In the genomic region with DNA sequence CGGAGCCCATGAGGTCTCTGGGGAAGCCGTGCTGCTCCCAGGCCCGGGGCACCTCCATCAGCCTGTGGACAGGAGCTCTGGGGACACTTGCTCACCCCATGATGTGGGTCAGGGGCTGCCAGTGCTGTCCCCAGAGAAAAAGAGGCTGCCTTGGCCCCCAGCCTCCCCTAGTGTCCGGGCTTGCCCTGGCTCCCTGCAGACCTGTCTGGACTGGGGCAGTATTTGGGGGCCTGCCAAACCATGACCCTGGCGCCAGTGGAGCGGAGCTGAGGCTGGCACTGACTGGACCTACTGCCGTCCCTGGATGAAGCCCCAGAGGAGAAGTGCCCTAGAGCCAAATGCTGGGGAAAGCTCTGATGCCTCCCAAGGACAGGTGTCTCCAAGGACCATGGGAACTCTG, we compare ENCODE assay signal across 32 cellular contexts. TPM values are rescaled to one million over a fixed set of nuclear protein-coding genes. Genes with fewer than 3 reads are reported as not detected.
DNase-seq lines count a peak whose midpoint lies in the region; ATAC-seq, FAIRE-seq and TF ChIP-seq lines count a peak whose summit lies in the region.
"Had no signal": no experiment of that assay in that cellular context is flagged by ENCODE, and none has a peak within 500 bp of the region (broad histone marks: within the 10 kb centered on the region; RNA-seq: fewer than 3 reads in every experiment).

No MANE protein-coding gene starts in this region.

- no peak overlapping the region for H3K4me3 Mint-ChIP-seq in endodermal cell
- no peak overlapping the region for H3K4me3 Mint-ChIP-seq in activated T-helper 2 cell treated with anti-CD3 and anti-CD28 coated beads, Interferon-gamma antibody, Interleukin-2, Interleukin-4, amounts not matched to agents 10 μg/mL and 5 μg/mL and 100 μg/mL, durations not matched to agents 14 hours and 24 hours and 36 hours (ENCODE audit: low read depth)
- H3K4me3 Mint-ChIP-seq: CD4-positive, alpha-beta T cell; effector memory CD8-positive, alpha-beta T cell; H9; nephron progenitor cell; T-cell had no signal

- peaks cover 59% of the 10 kb centered on the region for H3K36me3 Mint-ChIP-seq in endodermal cell (ENCODE audit: low read depth)
- peaks cover 41% of the 10 kb centered on the region for H3K36me3 Mint-ChIP-seq in activated T-helper 2 cell treated with anti-CD3 and anti-CD28 coated beads, Interferon-gamma antibody, Interleukin-2, Interleukin-4, amounts not matched to agents 10 μg/mL and 5 μg/mL and 100 μg/mL, durations not matched to agents 14 hours and 24 hours and 36 hours (ENCODE audit: low read depth)

- no peaks in the 10 kb centered on the region for H3K9me3 Mint-ChIP-seq in endodermal cell
- H3K9me3 Mint-ChIP-seq in activated T-helper 2 cell treated with anti-CD3 and anti-CD28 coated beads, Interferon-gamma antibody, Interleukin-2, Interleukin-4, amounts not matched to agents 10 μg/mL and 5 μg/mL and 100 μg/mL, durations not matched to agents 14 hours and 24 hours and 36 hours = no peaks in the 10 kb centered on the region
- H3K9me3 Mint-ChIP-seq: CD4-positive, alpha-beta T cell; effector memory CD8-positive, alpha-beta T cell; H9; nephron progenitor cell; T-cell had no signal

- in situ Hi-C loops in gastrocnemius medialis (cut with MboI; ENCODE audit: low sequenced_read_pairs in 4 of 4) = no loop called here

- peaks cover 74% of the 10 kb centered on the region for H3K36me3 ChIP-seq in endodermal cell (ENCODE audit: control insufficient read depth, insufficient read depth, low read length)
- H3K36me3 ChIP-seq in kidney (ENCODE audit: control insufficient read depth in 1 of 2, insufficient read depth in 2 of 2, low read length in 2 of 2) = peaks cover 8 to 10% of the 10 kb centered on the region in 2 donors
- peaks cover 0 to 20% of the 10 kb centered on the region in 2 donors for H3K36me3 ChIP-seq in gastrocnemius medialis
- H3K36me3 ChIP-seq in spleen = peaks cover under 1 to 99% (median 75%) of the 10 kb centered on the region in 6 donors

- no peak for FAIRE-seq in kidney (lab: Jason Lieb, UNC)
- FAIRE-seq: astrocyte, TTC549 had no signal

- WGBS in endodermal cell (ENCODE audit: insufficient coverage in 1 of 2, insufficient read length in 1 of 2), 2 experiments = 91 to 97% methylated on average over 4 to 7 of the region's 7 CpGs
- WGBS in spleen, 5 donors = 86 to 100% (median 95%) methylated on average over 1 to 7 of the region's 7 CpGs

- CTCF ChIA-PET in RWPE1 (lab: Yijun Ruan, JAX) = no interaction called here

- DNase-seq in RWPE1 (ENCODE audit: low spot score) (no peak), endodermal cell (no peak), kidney (peak; percentile 79), gastrocnemius medialis (peak; percentile 25 to 82), kidney tubule cell (ENCODE audit: low spot score) (no peak), NOMO-1 treated with DMSO at 0.1 percent for 48 hours (lab: John Stamatoyannopoulos, UW; ENCODE audit: unreplicated experiment) (no peak), spleen (no peak)
- no peak for DNase-seq in activated T-helper 2 cell treated with anti-CD3 and anti-CD28 coated beads, Interferon-gamma antibody, Interleukin-2, Interleukin-4, amounts not matched to agents 10 μg/mL and 5 μg/mL and 100 μg/mL, durations not matched to agents 14 hours and 24 hours and 36 hours (ENCODE audit: low spot score)
- DNase-seq: activated naive CD4-positive, alpha-beta T cell treated with anti-CD3 and anti-CD28 coated beads, Interleukin-2, amount 50 U/mL, for 16 hours; activated T-cell treated with anti-CD3 and anti-CD28 coated beads, Interleukin-2, amount 50 U/mL, for 48 hours; CD4-positive, alpha-beta T cell; DMS153; effector memory CD8-positive, alpha-beta T cell; H9; KBM-7; NCI-H1436 treated with DMSO at 0.1 percent for 48 hours; NCI-H2227 treated with DMSO at 0.1 percent for 48 hours; NCI-H82; nephron progenitor cell; PC-9; SJCRH30; stimulated activated CD4-positive, alpha-beta T cell treated with anti-CD3 and anti-CD28 coated beads, Interleukin-4, amount 100 ng/mL, for 1 hour; stimulated activated naive CD4-positive, alpha-beta T cell; T-cell had no signal

- H3K9ac ChIP-seq in endodermal cell (ENCODE audit: extremely low read depth, low read length, poor library complexity, severe bottlenecking) (no peak overlapping the region), kidney (ENCODE audit: low read length in 2 of 2) (peak overlapping the region; percentile 21 to 51)

- H3K27me3 ChIP-seq in endodermal cell (ENCODE audit: control insufficient read depth, insufficient read depth, low read length, poor library complexity, severe bottlenecking) = no peaks in the 10 kb centered on the region
- H3K27me3 ChIP-seq in gastrocnemius medialis = no peaks in the 10 kb centered on the region
- no peaks in the 10 kb centered on the region for H3K27me3 ChIP-seq in spleen (replicated peaks in 1 of 7)
- H3K27me3 ChIP-seq: esophagus muscularis mucosa, gastroesophageal sphincter, SJCRH30, tibial nerve had no signal

- ATAC-seq in gastrocnemius medialis = peak; percentile 42 to 72
- ATAC-seq: effector memory CD8-positive, alpha-beta T cell; gastroesophageal sphincter; left lobe of liver; T-cell had no signal

- intact Hi-C loops in kidney (cut with DNase I) (no loop called here), gastrocnemius medialis (cut with DNase I; ENCODE audit: low total_unique reads) (loop anchor here (2.0 kb wide), 1 partner anchor 16 kb away; no protein-coding TSS in a partner anchor), spleen (cut with DNase I; ENCODE audit: low total_unique reads) (no loop called here)
- intact Hi-C loops in activated T-helper 2 cell treated with anti-CD3 and anti-CD28 coated beads, Interferon-gamma antibody, Interleukin-2, Interleukin-4, amounts not matched to agents 10 μg/mL and 5 μg/mL and 100 μg/mL, durations not matched to agents 14 hours and 24 hours and 36 hours (cut with micrococcal nuclease) = no loop called here

- H3K27ac ChIP-seq in RWPE1 (peak overlapping the region; percentile 56), endodermal cell (ENCODE audit: low read depth, low read length) (no peak overlapping the region), kidney (ENCODE audit: low read depth in 2 of 2, low read length in 2 of 2) (peak overlapping the region; percentile 54 to 76), gastrocnemius medialis (peak overlapping the region; percentile 58 to 78 (median 67)), spleen (no peak overlapping the region)
- H3K27ac ChIP-seq: esophagus muscularis mucosa, gastroesophageal sphincter, PC-9, SJCRH30, tibial nerve had no signal

- no peak overlapping the region for H3K4me3 ChIP-seq in endodermal cell (ENCODE audit: low read length)
- H3K4me3 ChIP-seq in kidney (ENCODE audit: low read length in 2 of 2) = no peak overlapping the region
- H3K4me3 ChIP-seq in gastrocnemius medialis = no peak overlapping the region
- no peak overlapping the region for H3K4me3 ChIP-seq in spleen
- H3K4me3 ChIP-seq: esophagus muscularis mucosa, gastroesophageal sphincter, PC-9, SJCRH30, smooth muscle cell, tibial nerve had no signal

- no peaks in the 10 kb centered on the region for H3K4me1 Mint-ChIP-seq in endodermal cell
- no peaks in the 10 kb centered on the region for H3K4me1 Mint-ChIP-seq in activated T-helper 2 cell treated with anti-CD3 and anti-CD28 coated beads, Interferon-gamma antibody, Interleukin-2, Interleukin-4, amounts not matched to agents 10 μg/mL and 5 μg/mL and 100 μg/mL, durations not matched to agents 14 hours and 24 hours and 36 hours (ENCODE audit: low read depth)
- H3K4me1 Mint-ChIP-seq: T-cell had no signal

- POLR2A ChIA-PET in RWPE1 (lab: Yijun Ruan, JAX; ENCODE audit: low non-redundant PET) = no interaction called here

- peak overlapping the region; percentile 30 for H3K27ac Mint-ChIP-seq in endodermal cell
- H3K27ac Mint-ChIP-seq in activated T-helper 2 cell treated with anti-CD3 and anti-CD28 coated beads, Interferon-gamma antibody, Interleukin-2, Interleukin-4, amounts not matched to agents 10 μg/mL and 5 μg/mL and 100 μg/mL, durations not matched to agents 14 hours and 24 hours and 36 hours = no peak overlapping the region
- H3K27ac Mint-ChIP-seq: CD4-positive, alpha-beta T cell; T-cell had no signal

- H3K27me3 Mint-ChIP-seq in endodermal cell (ENCODE audit: insufficient read depth) = no peaks in the 10 kb centered on the region
- H3K27me3 Mint-ChIP-seq in activated T-helper 2 cell treated with anti-CD3 and anti-CD28 coated beads, Interferon-gamma antibody, Interleukin-2, Interleukin-4, amounts not matched to agents 10 μg/mL and 5 μg/mL and 100 μg/mL, durations not matched to agents 14 hours and 24 hours and 36 hours (ENCODE audit: low read depth) = no peaks in the 10 kb centered on the region
- H3K27me3 Mint-ChIP-seq: CD4-positive, alpha-beta T cell; effector memory CD8-positive, alpha-beta T cell; T-cell had no signal

- H3K4me1 ChIP-seq in endodermal cell (ENCODE audit: control insufficient read depth, insufficient read depth, low read length) = no peaks in the 10 kb centered on the region
- H3K4me1 ChIP-seq in kidney (ENCODE audit: control insufficient read depth in 1 of 2, insufficient read depth in 1 of 2, low read depth in 1 of 2, low read length in 2 of 2) = peaks cover 30 to 33% of the 10 kb centered on the region in 2 donors
- H3K4me1 ChIP-seq in gastrocnemius medialis = peaks cover 27 to 34% of the 10 kb centered on the region in 2 donors
- H3K4me1 ChIP-seq in spleen = peaks cover 0 to 18% (median 9%) of the 10 kb centered on the region in 6 donors
- H3K4me1 ChIP-seq: SJCRH30, tibial nerve had no signal

- H3K9me3 ChIP-seq in endodermal cell (ENCODE audit: control insufficient read depth, low read length) (no peaks in the 10 kb centered on the region), kidney (ENCODE audit: control insufficient read depth in 1 of 2, low read length in 2 of 2) (no peaks in the 10 kb centered on the region), gastrocnemius medialis (no peaks in the 10 kb centered on the region), spleen (no peaks in the 10 kb centered on the region)
- H3K9me3 ChIP-seq: esophagus muscularis mucosa, gastroesophageal sphincter, SJCRH30, tibial nerve had no signal

- TF ChIP-seq POLR2A in gastrocnemius medialis (IDR thresholded peaks at IDR 0.05) (no peak), spleen (IDR thresholded peaks at IDR 0.05) (no peak)

- no peak for TF ChIP-seq CTCF in RWPE1 (conservative IDR thresholded peaks at IDR 0.05; ENCODE audit: low read depth)
- TF ChIP-seq CTCF in endodermal cell (conservative IDR thresholded peaks at IDR 0.05) = no peak
- no peak for TF ChIP-seq CTCF in kidney (IDR thresholded peaks at IDR 0.05; ENCODE audit: borderline replicate concordance, extremely low read depth, insufficient read depth)
- TF ChIP-seq CTCF in gastrocnemius medialis (IDR thresholded peaks at IDR 0.05 in 4 of 5, conservative IDR thresholded peaks at IDR 0.05 in 1 of 5) = no peak
- TF ChIP-seq CTCF in spleen (IDR thresholded peaks at IDR 0.05 in 8 of 11, conservative IDR thresholded peaks at IDR 0.05 in 3 of 11) = no peak

RNA-seq across cellular contexts. Expression of gene ELAVL1, which starts 30.4 kb away (rescaled TPM):
- total RNA-seq in endodermal cell (100 to 1,000 TPM; 123 to 149 TPM), kidney (64.7 TPM), gastrocnemius medialis (10 to 100 TPM; 18.2 to 40.5 (median 28.9) TPM), spleen (10 to 100 TPM; 28.2 to 66.7 (median 52.9) TPM)
- polyA plus RNA-seq in endodermal cell (2013, experiment 1 of 2) = 151 TPM
- 138 TPM for polyA plus RNA-seq in endodermal cell (2013, experiment 2 of 2)
- polyA plus RNA-seq in kidney (ENCODE audit: insufficient read depth, low read depth, low replicate concordance) (34.6 TPM), spleen (10 to 100 TPM; 13.5 to 21.2 (median 18.9) TPM)
- total RNA-seq in activated T-helper 2 cell treated with anti-CD3 and anti-CD28 coated beads, Interferon-gamma antibody, Interleukin-2, Interleukin-4, amounts not matched to agents 10 μg/mL and 5 μg/mL and 100 μg/mL, durations not matched to agents 14 hours and 24 hours and 36 hours = 184 TPM in 2 replicates

RNA-seq across cellular contexts. Expression of gene TIMM44, which starts 31.6 kb away (rescaled TPM):
- total RNA-seq in endodermal cell (10 to 100 TPM; 78.1 to 80.0 TPM), kidney (57.8 TPM), gastrocnemius medialis (100 to 1,000 TPM in 1 of 4 donors, 10 to 100 TPM in 3; 53.9 to 168 (median 94.1) TPM), spleen (10 to 100 TPM; 33.2 to 94.9 (median 63.5) TPM)
- polyA plus RNA-seq in endodermal cell (2013, experiment 1 of 2) = 50.1 TPM
- 44.7 TPM for polyA plus RNA-seq in endodermal cell (2013, experiment 2 of 2)
- polyA plus RNA-seq in kidney (ENCODE audit: insufficient read depth, low read depth, low replicate concordance) (46.7 TPM), spleen (10 to 100 TPM; 37.4 to 67.3 (median 66.0) TPM)
- 79.2 and 90.2 TPM in 2 replicates for total RNA-seq in activated T-helper 2 cell treated with anti-CD3 and anti-CD28 coated beads, Interferon-gamma antibody, Interleukin-2, Interleukin-4, amounts not matched to agents 10 μg/mL and 5 μg/mL and 100 μg/mL, durations not matched to agents 14 hours and 24 hours and 36 hours

RNA-seq across cellular contexts. Expression of gene CTXN1, which starts 49.1 kb away (rescaled TPM):
- 10 to 100 TPM; 60.1 to 87.2 TPM for total RNA-seq in endodermal cell
- polyA plus RNA-seq in endodermal cell (2013, experiment 1 of 2) = 104 TPM
- 105 TPM for polyA plus RNA-seq in endodermal cell (2013, experiment 2 of 2)
- 25.9 TPM for total RNA-seq in kidney
- polyA plus RNA-seq in kidney (ENCODE audit: insufficient read depth, low read depth, low replicate concordance) = 8.9 TPM
- total RNA-seq in gastrocnemius medialis = not detected
- 1 to 10 TPM; 1.2 to 4.4 (median 2.1) TPM for total RNA-seq in spleen
- polyA plus RNA-seq in spleen = under 1 TPM; 0.11 to 0.96 (median 0.64) TPM
- 0.50 and 0.53 TPM in 2 replicates for total RNA-seq in activated T-helper 2 cell treated with anti-CD3 and anti-CD28 coated beads, Interferon-gamma antibody, Interleukin-2, Interleukin-4, amounts not matched to agents 10 μg/mL and 5 μg/mL and 100 μg/mL, durations not matched to agents 14 hours and 24 hours and 36 hours
- total RNA-seq: CD4-positive, alpha-beta T cell; left lobe of liver; mononuclear cell had no signal

RNA-seq across cellular contexts. Expression of gene SNAPC2, which starts 54.9 kb away (rescaled TPM):
- total RNA-seq in endodermal cell (10 to 100 TPM; 11.9 to 14.2 TPM), kidney (18.4 TPM), gastrocnemius medialis (10 to 100 TPM in 1 of 4 donors, 1 to 10 TPM in 3; 4.6 to 10.9 (median 7.1) TPM), spleen (10 to 100 TPM; 13.8 to 23.9 (median 17.7) TPM)
- 30.4 TPM for polyA plus RNA-seq in endodermal cell (2013, experiment 1 of 2)
- polyA plus RNA-seq in endodermal cell (2013, experiment 2 of 2) = 26.9 TPM
- polyA plus RNA-seq in kidney (ENCODE audit: insufficient read depth, low read depth, low replicate concordance) (24.3 TPM), spleen (10 to 100 TPM; 13.1 to 23.0 (median 19.3) TPM)
- 18.4 and 19.5 TPM in 2 replicates for total RNA-seq in activated T-helper 2 cell treated with anti-CD3 and anti-CD28 coated beads, Interferon-gamma antibody, Interleukin-2, Interleukin-4, amounts not matched to agents 10 μg/mL and 5 μg/mL and 100 μg/mL, durations not matched to agents 14 hours and 24 hours and 36 hours

Comparison
In these comparisons a context has a peak if more than half of its experiments do, and no peak if none do; other contexts are left out.
1. DNase-seq: peak in kidney (single experiment) and gastrocnemius medialis (2 of 2); none in RWPE1 (single experiment), endodermal cell (single experiment), kidney tubule cell (single experiment), NOMO-1 treated with DMSO at 0.1 percent for 48 hours (single experiment), spleen (single experiment) and activated T-helper 2 cell treated with anti-CD3 and anti-CD28 coated beads, Interferon-gamma antibody, Interleukin-2, Interleukin-4, amounts not matched to agents 10 μg/mL and 5 μg/mL and 100 μg/mL, durations not matched to agents 14 hours and 24 hours and 36 hours (single experiment).
2. H3K27ac ChIP-seq: peak in RWPE1 (single experiment), kidney (2 of 2) and gastrocnemius medialis (4 of 4); none in endodermal cell (single experiment) and spleen (0 of 8).